1 cellular context compared by ENCODE assay signal in the genomic region with DNA sequence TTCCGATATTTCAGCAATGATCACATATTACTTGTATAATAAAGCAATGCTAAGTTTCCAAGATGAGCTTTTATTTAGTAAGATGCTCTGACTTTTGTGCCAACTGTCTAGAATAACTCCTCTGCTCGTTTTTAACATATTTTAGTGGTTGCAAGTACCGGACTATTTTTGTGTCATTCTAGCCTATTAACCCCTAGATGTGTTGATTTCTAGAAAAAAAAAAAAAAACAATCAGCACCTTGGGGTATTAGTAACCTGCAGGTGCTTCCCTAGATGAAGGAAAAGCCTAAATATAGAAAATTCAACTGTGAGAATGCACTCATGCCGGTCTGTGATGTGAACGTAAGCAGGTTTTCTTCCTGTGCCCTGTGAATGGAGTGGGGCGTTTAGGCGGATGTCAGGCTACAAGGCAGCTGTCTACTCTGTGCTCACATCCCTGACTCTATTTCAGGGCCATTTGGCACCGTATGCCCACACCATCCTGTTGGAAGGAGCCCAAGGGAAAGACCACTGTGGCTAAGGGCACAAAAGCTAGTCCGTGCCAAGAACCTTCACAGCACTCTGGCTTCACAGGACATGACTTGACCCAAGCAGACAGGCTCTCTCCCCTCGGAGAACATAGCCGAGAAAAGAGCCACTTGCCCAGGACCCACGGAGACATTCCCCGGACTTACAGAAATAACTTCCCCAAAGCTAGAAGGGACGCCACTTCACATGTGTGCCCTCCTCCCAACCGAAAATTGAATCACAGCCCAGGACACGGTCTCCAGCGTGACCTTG.
TF ChIP-seq lines count a peak whose summit lies in the region.

No MANE protein-coding gene starts in this region.

TF ChIP-seq in HepG2, 621 proteins besides CTCF, POLR2A, EP300 and RAD21 (continued from another document):
- TF ChIP-seq, protein P1, sequence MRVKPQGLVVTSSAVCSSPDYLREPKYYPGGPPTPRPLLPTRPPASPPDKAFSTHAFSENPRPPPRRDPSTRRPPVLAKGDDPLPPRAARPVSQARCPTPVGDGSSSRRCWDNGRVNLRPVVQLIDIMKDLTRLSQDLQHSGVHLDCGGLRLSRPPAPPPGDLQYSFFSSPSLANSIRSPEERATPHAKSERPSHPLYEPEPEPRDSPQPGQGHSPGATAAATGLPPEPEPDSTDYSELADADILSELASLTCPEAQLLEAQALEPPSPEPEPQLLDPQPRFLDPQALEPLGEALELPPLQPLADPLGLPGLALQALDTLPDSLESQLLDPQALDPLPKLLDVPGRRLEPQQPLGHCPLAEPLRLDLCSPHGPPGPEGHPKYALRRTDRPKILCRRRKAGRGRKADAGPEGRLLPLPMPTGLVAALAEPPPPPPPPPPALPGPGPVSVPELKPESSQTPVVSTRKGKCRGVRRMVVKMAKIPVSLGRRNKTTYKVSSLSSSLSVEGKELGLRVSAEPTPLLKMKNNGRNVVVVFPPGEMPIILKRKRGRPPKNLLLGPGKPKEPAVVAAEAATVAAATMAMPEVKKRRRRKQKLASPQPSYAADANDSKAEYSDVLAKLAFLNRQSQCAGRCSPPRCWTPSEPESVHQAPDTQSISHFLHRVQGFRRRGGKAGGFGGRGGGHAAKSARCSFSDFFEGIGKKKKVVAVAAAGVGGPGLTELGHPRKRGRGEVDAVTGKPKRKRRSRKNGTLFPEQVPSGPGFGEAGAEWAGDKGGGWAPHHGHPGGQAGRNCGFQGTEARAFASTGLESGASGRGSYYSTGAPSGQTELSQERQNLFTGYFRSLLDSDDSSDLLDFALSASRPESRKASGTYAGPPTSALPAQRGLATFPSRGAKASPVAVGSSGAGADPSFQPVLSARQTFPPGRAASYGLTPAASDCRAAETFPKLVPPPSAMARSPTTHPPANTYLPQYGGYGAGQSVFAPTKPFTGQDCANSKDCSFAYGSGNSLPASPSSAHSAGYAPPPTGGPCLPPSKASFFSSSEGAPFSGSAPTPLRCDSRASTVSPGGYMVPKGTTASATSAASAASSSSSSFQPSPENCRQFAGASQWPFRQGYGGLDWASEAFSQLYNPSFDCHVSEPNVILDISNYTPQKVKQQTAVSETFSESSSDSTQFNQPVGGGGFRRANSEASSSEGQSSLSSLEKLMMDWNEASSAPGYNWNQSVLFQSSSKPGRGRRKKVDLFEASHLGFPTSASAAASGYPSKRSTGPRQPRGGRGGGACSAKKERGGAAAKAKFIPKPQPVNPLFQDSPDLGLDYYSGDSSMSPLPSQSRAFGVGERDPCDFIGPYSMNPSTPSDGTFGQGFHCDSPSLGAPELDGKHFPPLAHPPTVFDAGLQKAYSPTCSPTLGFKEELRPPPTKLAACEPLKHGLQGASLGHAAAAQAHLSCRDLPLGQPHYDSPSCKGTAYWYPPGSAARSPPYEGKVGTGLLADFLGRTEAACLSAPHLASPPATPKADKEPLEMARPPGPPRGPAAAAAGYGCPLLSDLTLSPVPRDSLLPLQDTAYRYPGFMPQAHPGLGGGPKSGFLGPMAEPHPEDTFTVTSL (CRISPR knock-in tag; IDR thresholded peaks at IDR 0.05; ENCODE audit: borderline replicate concordance), result no peak
- TF ChIP-seq KAT2B (IDR thresholded peaks at IDR 0.05; ENCODE audit: borderline replicate concordance, low read depth, low read length), result no peak
- no peak for TF ChIP-seq KLF12 (CRISPR knock-in tag; IDR thresholded peaks at IDR 0.05; ENCODE audit: borderline replicate concordance)
TF ChIP-seq in HepG2: peak in this region for 0.
